16 cellular contexts compared by ENCODE assay signal in the genomic region with DNA sequence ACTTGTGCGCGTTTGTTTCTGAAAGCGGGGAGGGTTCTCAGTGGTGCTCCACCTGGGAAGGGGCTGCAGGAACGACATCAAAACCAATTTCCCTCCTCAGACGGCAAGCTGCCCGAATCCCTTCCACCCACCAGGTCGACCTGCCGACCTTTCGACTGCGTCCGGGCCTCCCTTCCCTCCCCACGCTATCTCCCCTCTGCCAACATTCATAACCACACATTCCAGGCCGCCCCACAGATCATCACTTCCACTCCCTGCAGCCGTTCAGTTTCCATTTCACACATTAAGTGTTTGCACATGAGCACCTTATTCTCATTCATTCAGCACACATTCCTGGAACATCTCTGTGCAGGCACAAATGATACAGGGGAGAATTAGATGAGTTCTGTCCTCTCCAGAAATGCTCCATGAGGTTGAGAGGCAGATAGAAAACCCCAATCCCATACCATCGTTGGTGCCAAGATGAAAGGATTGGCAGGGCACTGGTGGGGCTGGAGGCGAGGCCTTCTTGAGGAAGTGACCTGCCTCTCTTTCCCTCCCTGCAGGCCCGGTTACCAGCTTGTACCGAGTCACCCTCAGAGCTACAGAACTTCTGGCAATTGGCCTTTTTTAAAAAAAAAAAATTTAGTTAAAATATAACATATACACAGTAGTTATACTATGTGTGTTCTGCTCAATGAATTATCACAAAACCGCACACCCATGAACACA.
DNase-seq lines count a peak whose midpoint lies in the region; ATAC-seq and TF ChIP-seq lines count a peak whose summit lies in the region.
"Had no signal": no experiment of that assay in that cellular context is flagged by ENCODE, and none has a peak within 500 bp of the region (broad histone marks: within the 10 kb centered on the region; RNA-seq: fewer than 3 reads in every experiment).

No MANE protein-coding gene starts in this region.

- no peak overlapping the region for H3K27ac ChIP-seq in RWPE2 (ENCODE audit: poor library complexity, severe bottlenecking)
- H3K27ac ChIP-seq in gastrocnemius medialis: peak overlapping the region in 1 of 4 donors; percentile 16
- H3K27ac ChIP-seq: KMS-11, PC-9 had no signal

- H3K4me1 ChIP-seq in RWPE2 (ENCODE audit: insufficient read depth, poor library complexity, severe bottlenecking): peaks cover 5% of the 10 kb centered on the region
- peaks cover 0 to 7% of the 10 kb centered on the region in 2 donors for H3K4me1 ChIP-seq in gastrocnemius medialis

- H3K9me3 ChIP-seq in RWPE2 (ENCODE audit: severe bottlenecking): no peaks in the 10 kb centered on the region
- no peaks in the 10 kb centered on the region for H3K9me3 ChIP-seq in gastrocnemius medialis

- in situ Hi-C loops in astrocyte of the cerebellum (cut with HindIII; ENCODE audit: low sequenced_read_pairs): no loop called here
- in situ Hi-C loops in gastrocnemius medialis (cut with MboI; ENCODE audit: low sequenced_read_pairs in 4 of 4): no loop called here

- TF ChIP-seq POLR2A in gastrocnemius medialis (IDR thresholded peaks at IDR 0.05): no peak

- H3K4me3 ChIP-seq in RWPE2 (ENCODE audit: severe bottlenecking) (no peak overlapping the region), astrocyte of the cerebellum (ENCODE audit: low read depth, low read length) (no peak overlapping the region), gastrocnemius medialis (no peak overlapping the region)
- H3K4me3 ChIP-seq: PC-9 had no signal

- TF ChIP-seq CTCF in RWPE2 (IDR thresholded peaks at IDR 0.05; ENCODE audit: poor library complexity, severe bottlenecking) (no peak), astrocyte of the cerebellum (IDR thresholded peaks at IDR 0.05; ENCODE audit: low read depth, low read length, missing control alignments) (no peak), omental fat pad (IDR thresholded peaks at IDR 0.05) (no peak), gastrocnemius medialis (IDR thresholded peaks at IDR 0.05 in 4 of 5, conservative IDR thresholded peaks at IDR 0.05 in 1 of 5) (no peak)

- intact Hi-C loops in gastrocnemius medialis (cut with DNase I; ENCODE audit: low total_unique reads): no loop called here

- DNase-seq in RWPE2 (ENCODE audit: low spot score) (peak; percentile 21), astrocyte of the cerebellum (ENCODE audit: low read depth) (peak; percentile 27), left lobe of liver (ENCODE audit: low spot score) (peak; percentile 3), omental fat pad (ENCODE audit: low spot score) (no peak), gastrocnemius medialis (no peak)
- no peak for DNase-seq in activated CD4-positive, CD25-positive, alpha-beta regulatory T cell (lab: John Stamatoyannopoulos, UW)
- DNase-seq: Calu3; CD4-positive, alpha-beta T cell; DMS53; NCI-H1436 treated with DMSO at 0.1 percent for 48 hours; NCI-H2081; NCI-H510A; NCI-H774; PC-9 had no signal

- H3K27me3 ChIP-seq in RWPE2 (ENCODE audit: insufficient read depth, poor library complexity, severe bottlenecking): no peaks in the 10 kb centered on the region
- no peaks in the 10 kb centered on the region for H3K27me3 ChIP-seq in gastrocnemius medialis

- ATAC-seq in RWPE2 (ENCODE audit: low read depth): no peak
- no peak for ATAC-seq in left lobe of liver
- ATAC-seq in omental fat pad (ENCODE audit: low FRiP score): peak; percentile 50
- ATAC-seq in gastrocnemius medialis: no peak
- ATAC-seq in HG02884 (IDR thresholded peaks at IDR 0.05; ENCODE audit: unreplicated experiment): no peak

- H3K36me3 ChIP-seq in RWPE2 (ENCODE audit: low read depth) (no peaks in the 10 kb centered on the region), gastrocnemius medialis (no peaks in the 10 kb centered on the region)

Comparison
In these comparisons a context has a peak if more than half of its experiments do, and no peak if none do; other contexts are left out.
1. DNase-seq: peak in RWPE2 (single experiment), astrocyte of the cerebellum (single experiment) and left lobe of liver (single experiment); none in omental fat pad (single experiment), activated CD4-positive, CD25-positive, alpha-beta regulatory T cell (0 of 4) and gastrocnemius medialis (0 of 2).